Comparison of ENCODE assay signal across 23 cellular contexts in the genomic region with DNA sequence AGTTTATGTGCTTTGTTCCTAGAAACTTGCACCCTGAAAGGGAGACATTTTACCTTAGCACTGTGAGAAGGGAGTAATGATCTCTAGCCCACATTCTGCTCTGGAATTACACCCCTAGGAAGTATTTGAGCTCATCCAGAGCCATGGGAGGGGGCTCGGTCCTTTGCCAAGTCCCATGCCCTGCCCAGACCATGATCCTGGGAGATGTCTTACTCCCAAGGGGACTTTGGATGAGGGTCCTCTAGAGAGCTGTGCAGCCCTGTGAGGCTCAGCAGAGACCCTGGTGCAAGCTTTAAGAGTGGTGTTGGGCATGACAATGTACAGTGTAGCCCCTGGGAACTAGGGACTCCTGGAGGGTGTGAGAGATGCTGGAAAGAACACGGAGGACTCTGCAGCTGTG.
"Had no signal": no experiment of that assay in that cellular context is flagged by ENCODE, and none has a peak within 500 bp of the region (broad histone marks: within the 10 kb centered on the region; RNA-seq: fewer than 3 reads in every experiment).

No MANE protein-coding gene starts in this region.

- H3K27ac ChIP-seq: heart right ventricle, hepatocyte, left ventricle myocardium inferior, pancreas, prostate gland, sigmoid colon, spleen, tibial nerve had no signal

- DNase-seq: heart right ventricle; islet precursor cell; left ventricle myocardium inferior; mesendoderm; naive B cell; pancreas; posterior cingulate gyrus; retina; right cardiac atrium; sigmoid colon; small intestine; spleen; stimulated activated CD4-positive, alpha-beta T cell treated with anti-CD3 and anti-CD28 coated beads, Interleukin-4, amount 100 ng/mL, for 24 hours; stimulated activated naive B cell treated with anti-CD40 and anti-IgM and Interleukin-4, amounts not matched to agents 10 μg/mL and 1 μg/mL and 100 μg/mL, for 72 hours; substantia nigra had no signal

- H3K4me3 Mint-ChIP-seq: mesothelial cell of epicardium; naive B cell; natural killer cell treated with Interleukin-12 subunit alpha and Interleukin-12 subunit beta and Interleukin-15 and Interleukin-18, amount 100 ng/mL, for 72 hours; stimulated activated naive B cell treated with anti-CD40 and anti-IgM and Interleukin-4, amounts not matched to agents 10 μg/mL and 1 μg/mL and 100 μg/mL, for 72 hours; stimulated activated naive CD8-positive, alpha-beta T cell treated with anti-CD3 and anti-CD28 coated beads, Interleukin-15, Interleukin-2, amounts not matched to agents 100 ng/mL and 50 ng/mL, for 24 hours; type B pancreatic cell had no signal

- H3K27me3 ChIP-seq: heart right ventricle, hepatocyte, pancreas, sigmoid colon, spleen, tibial nerve had no signal

- H3K9me3 Mint-ChIP-seq: mesothelial cell of epicardium; naive B cell; natural killer cell treated with Interleukin-12 subunit alpha and Interleukin-12 subunit beta and Interleukin-15 and Interleukin-18, amount 100 ng/mL, for 72 hours; stimulated activated naive B cell treated with anti-CD40 and anti-IgM and Interleukin-4, amounts not matched to agents 10 μg/mL and 1 μg/mL and 100 μg/mL, for 72 hours; stimulated activated naive CD8-positive, alpha-beta T cell treated with anti-CD3 and anti-CD28 coated beads, Interleukin-15, Interleukin-2, amounts not matched to agents 100 ng/mL and 50 ng/mL, for 24 hours; type B pancreatic cell had no signal

- H3K4me1 ChIP-seq: heart right ventricle, left ventricle myocardium inferior, pancreas, prostate gland, sigmoid colon, spleen, tibial nerve had no signal

- H3K4me1 Mint-ChIP-seq: naive B cell had no signal

- H3K27me3 Mint-ChIP-seq: naive B cell; natural killer cell treated with Interleukin-12 subunit alpha and Interleukin-12 subunit beta and Interleukin-15 and Interleukin-18, amount 100 ng/mL, for 72 hours; stimulated activated naive B cell treated with anti-CD40 and anti-IgM and Interleukin-4, amounts not matched to agents 10 μg/mL and 1 μg/mL and 100 μg/mL, for 72 hours; stimulated activated naive CD8-positive, alpha-beta T cell treated with anti-CD3 and anti-CD28 coated beads, Interleukin-15, Interleukin-2, amounts not matched to agents 100 ng/mL and 50 ng/mL, for 24 hours; type B pancreatic cell had no signal

- ATAC-seq: heart right ventricle, pancreas had no signal

- H3K36me3 ChIP-seq: heart right ventricle, left ventricle myocardium inferior, pancreas, prostate gland, sigmoid colon, spleen, tibial nerve had no signal

- H3K9me3 ChIP-seq: heart right ventricle, left ventricle myocardium inferior, pancreas, prostate gland, sigmoid colon, spleen, tibial nerve had no signal

- H3K4me3 ChIP-seq: heart right ventricle, hepatocyte, left ventricle myocardium inferior, lung, pancreas, prostate gland, sigmoid colon, spleen, tibial nerve had no signal

- H3K36me3 Mint-ChIP-seq: mesothelial cell of epicardium; naive B cell; natural killer cell treated with Interleukin-12 subunit alpha and Interleukin-12 subunit beta and Interleukin-15 and Interleukin-18, amount 100 ng/mL, for 72 hours; stimulated activated naive B cell treated with anti-CD40 and anti-IgM and Interleukin-4, amounts not matched to agents 10 μg/mL and 1 μg/mL and 100 μg/mL, for 72 hours; type B pancreatic cell had no signal

- H3K27ac Mint-ChIP-seq: mesothelial cell of epicardium; naive B cell; natural killer cell treated with Interleukin-12 subunit alpha and Interleukin-12 subunit beta and Interleukin-15 and Interleukin-18, amount 100 ng/mL, for 72 hours; stimulated activated naive B cell treated with anti-CD40 and anti-IgM and Interleukin-4, amounts not matched to agents 10 μg/mL and 1 μg/mL and 100 μg/mL, for 72 hours; stimulated activated naive CD8-positive, alpha-beta T cell treated with anti-CD3 and anti-CD28 coated beads, Interleukin-15, Interleukin-2, amounts not matched to agents 100 ng/mL and 50 ng/mL, for 24 hours; type B pancreatic cell had no signal
